ENCODE assay signal across 8 cellular contexts in genomic region chr7:43758029-43758860, GRCh38. TPM values are rescaled to one million over a fixed set of nuclear protein-coding genes. Genes with fewer than 3 reads are reported as not detected.
A peak's percentile ranks its signal among the peaks of the same experiment; 100 is the strongest.
DNase-seq lines count a peak whose midpoint lies in the region; ATAC-seq and TF ChIP-seq lines count a peak whose summit lies in the region.

BLVRA (plus strand) TSS chr7:43758680; CDS start chr7:43771159, 12,479 bp downstream.

- no peaks in the 10 kb centered on the region for H3K9me3 Mint-ChIP-seq in activated CD4-positive, alpha-beta T cell treated with anti-CD3 and anti-CD28 coated beads, Interleukin-2, amount 10 ng/mL, durations not matched to agents 24 days and 14 days

- H3K27me3 ChIP-seq in MG63 (no peaks in the 10 kb centered on the region), right lobe of liver (no peaks in the 10 kb centered on the region)

- H3K27ac ChIP-seq in right lobe of liver: peak within 1 kb of the TSS; percentile 53 to 75 (median 70)

- H3K4me3 Mint-ChIP-seq in activated CD4-positive, alpha-beta T cell treated with anti-CD3 and anti-CD28 coated beads, Interleukin-2, amount 10 ng/mL, durations not matched to agents 24 days and 14 days: peak within 1 kb of the TSS; percentile 80

- H3K4me3 ChIP-seq in MG63: peak within 1 kb of the TSS; percentile 73
- peak within 1 kb of the TSS; percentile 62 to 78 (median 69) for H3K4me3 ChIP-seq in right lobe of liver

- H3K36me3 ChIP-seq in MG63: no peaks in the 10 kb centered on the region
- H3K36me3 ChIP-seq in right lobe of liver: no peaks in the 10 kb centered on the region

- no peaks in the 10 kb centered on the region for H3K9me3 ChIP-seq in MG63
- H3K9me3 ChIP-seq in right lobe of liver: no peaks in the 10 kb centered on the region

- peaks cover 3% of the 10 kb centered on the region for H3K27me3 Mint-ChIP-seq in activated CD4-positive, alpha-beta T cell treated with anti-CD3 and anti-CD28 coated beads, Interleukin-2, amount 10 ng/mL, durations not matched to agents 24 days and 14 days

- WGBS in right lobe of liver (ENCODE audit: insufficient coverage, low coverage, low lambda C conversion rate, missing lambda C conversion rate): 13% methylated on average over 27 of the region's 72 CpGs

- TF ChIP-seq CTCF in right lobe of liver (IDR thresholded peaks at IDR 0.05): no peak

- ATAC-seq in right lobe of liver: peak; percentile 78 to 88 (median 84)

- DNase-seq in H4 (ENCODE audit: low spot score): peak; percentile 53
- peak; percentile 74 for DNase-seq in MG63
- peak; percentile 93 for DNase-seq in activated CD4-positive, alpha-beta T cell treated with anti-CD3 and anti-CD28 coated beads, Interleukin-2, amount 10 ng/mL, durations not matched to agents 24 days and 14 days
- peak in 1 of 2 donors; percentile 65 for DNase-seq in dermis microvascular lymphatic vessel endothelial cell (ENCODE audit: low read depth in 2 of 2)
- peak; percentile 73 to 84 (median 79) for DNase-seq in right lobe of liver
- DNase-seq in stimulated activated CD4-positive, alpha-beta T cell treated with anti-CD3 and anti-CD28 coated beads, Interleukin-4, amount 100 ng/mL, for 4 hours: peak; percentile 65
- DNase-seq in MV-4-11 (lab: John Stamatoyannopoulos, UW): no peak

- peak; percentile 19 for TF ChIP-seq POLR2A in GM10847 (IDR thresholded peaks at IDR 0.05; ENCODE audit: extremely low read depth, insufficient read length)
- no peak for TF ChIP-seq POLR2A in right lobe of liver (IDR thresholded peaks at IDR 0.05)

- H3K4me1 Mint-ChIP-seq in activated CD4-positive, alpha-beta T cell treated with anti-CD3 and anti-CD28 coated beads, Interleukin-2, amount 10 ng/mL, durations not matched to agents 24 days and 14 days: peaks cover 44% of the 10 kb centered on the region

- peak within 1 kb of the TSS; percentile 76 for H3K27ac Mint-ChIP-seq in activated CD4-positive, alpha-beta T cell treated with anti-CD3 and anti-CD28 coated beads, Interleukin-2, amount 10 ng/mL, durations not matched to agents 24 days and 14 days

- intact Hi-C loops in activated CD4-positive, alpha-beta T cell treated with anti-CD3 and anti-CD28 coated beads, Interleukin-2, amount 10 ng/mL, durations not matched to agents 24 days and 14 days (cut with micrococcal nuclease): loop anchor here (2.0 kb wide), 1 partner anchor 77 kb away; no protein-coding TSS in a partner anchor
- intact Hi-C loops in right lobe of liver (cut with DNase I): no loop called here

- peaks cover 6% of the 10 kb centered on the region for H3K36me3 Mint-ChIP-seq in activated CD4-positive, alpha-beta T cell treated with anti-CD3 and anti-CD28 coated beads, Interleukin-2, amount 10 ng/mL, durations not matched to agents 24 days and 14 days (ENCODE audit: low read depth)

- H3K4me1 ChIP-seq in right lobe of liver: no peaks in the 10 kb centered on the region

RNA-seq across cellular contexts. Expression of gene BLVRA, which starts in this region (rescaled TPM):
- 86.1 and 109 TPM in 2 replicates for total RNA-seq in H4 (2014; rRNA removed; shearing (Covaris generic))
- total RNA-seq in MG63 (2014; rRNA removed; shearing (Covaris generic); ENCODE audit: low replicate concordance): 40.1 and 42.1 TPM in 2 replicates
- total RNA-seq in activated CD4-positive, alpha-beta T cell treated with anti-CD3 and anti-CD28 coated beads, Interleukin-2, amount 10 ng/mL, durations not matched to agents 24 days and 14 days: 39.9 and 43.4 TPM in 2 replicates
- 21.6 and 24.0 TPM in 2 replicates for total RNA-seq in dermis microvascular lymphatic vessel endothelial cell
- 10 to 100 TPM in 1 of 6 experiments, 1 to 10 TPM in 5; 3.1 to 14.7 (median 5.6) TPM for total RNA-seq in right lobe of liver
